In the genomic region with DNA sequence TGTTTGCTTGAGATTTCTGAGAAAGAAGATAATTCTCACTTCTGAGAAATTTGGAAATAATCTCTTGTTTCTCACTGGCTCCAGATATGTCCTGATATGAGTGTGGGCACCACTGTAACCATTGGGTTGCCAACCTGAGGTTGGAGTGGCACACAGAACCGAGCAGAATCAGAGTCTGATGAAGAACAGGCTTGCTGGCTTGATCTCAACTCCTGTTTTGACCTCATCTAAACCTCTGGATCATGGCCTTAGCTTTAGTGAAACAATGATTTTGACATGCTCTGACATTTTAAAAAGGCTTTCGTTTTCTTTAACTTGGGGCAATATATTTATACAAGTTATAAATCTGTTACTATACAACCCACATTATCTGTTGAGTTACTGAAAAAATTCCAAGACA, we compare ENCODE assay signal across 31 cellular contexts.
DNase-seq lines count a peak whose midpoint lies in the region; ATAC-seq and TF ChIP-seq lines count a peak whose summit lies in the region.
"Had no signal": no experiment of that assay in that cellular context is flagged by ENCODE, and none has a peak within 500 bp of the region (broad histone marks: within the 10 kb centered on the region; RNA-seq: fewer than 3 reads in every experiment).

No MANE protein-coding gene starts in this region.

- no peak overlapping the region for H3K14ac ChIP-seq in IMR-90 (replicated peaks; ENCODE audit: low read depth, low read length)

- ATAC-seq in IMR-90 (ENCODE audit: low read depth): no peak
- ATAC-seq: A549; CD8-positive, alpha-beta T cell had no signal

- TF ChIP-seq POLR2A in IMR-90 (IDR thresholded peaks at IDR 0.05; ENCODE audit: low read depth, low read length): no peak

- H4K20me1 ChIP-seq in IMR-90 (ENCODE audit: insufficient read depth, low read length): no peaks in the 10 kb centered on the region
- H4K20me1 ChIP-seq: BLaER1; BLaER1 treated with 17β-estradiol and CSF1 and Interleukin-3, amounts not matched to agents 10 nM and 100 nM had no signal

- in situ Hi-C loops in IMR-90 (cut with MboI; ENCODE audit: low sequenced_read_pairs): no loop called here

- H3K56ac ChIP-seq in IMR-90 (ENCODE audit: extremely low read depth, insufficient read depth, low read length): no peak overlapping the region

- H3K18ac ChIP-seq in IMR-90 (ENCODE audit: low read depth, low read length): no peak overlapping the region

- no peak overlapping the region for H3K4me2 ChIP-seq in IMR-90 (ENCODE audit: low read depth, low read length)
- H3K4me2 ChIP-seq: A549; BLaER1; BLaER1 treated with 17β-estradiol and CSF1 and Interleukin-3, amounts not matched to agents 10 nM and 100 nM had no signal

- no peak overlapping the region for H4K8ac ChIP-seq in IMR-90 (ENCODE audit: low read depth in 2 of 2, low read length in 2 of 2)

- H2AFZ ChIP-seq in IMR-90 (replicated peaks; ENCODE audit: low read length, poor library complexity): no peak overlapping the region

- H2BK5ac ChIP-seq in IMR-90 (ENCODE audit: low read depth, low read length, poor library complexity, severe bottlenecking): no peak overlapping the region

- H3K9ac ChIP-seq in IMR-90 (ENCODE audit: low read depth, low read length) (no peak overlapping the region), muscle layer of colon (ENCODE audit: low read length) (no peak overlapping the region), rectal smooth muscle tissue (ENCODE audit: low read length) (no peak overlapping the region)
- H3K9ac ChIP-seq: BLaER1; BLaER1 treated with 17β-estradiol and CSF1 and Interleukin-3, amounts not matched to agents 10 nM and 100 nM had no signal

- peak overlapping the region; percentile 29; the same call in 1 of the 2 replicates for H3K4ac ChIP-seq in IMR-90 (ENCODE audit: low read depth, low read length)

- no peaks in the 10 kb centered on the region for H3K9me1 ChIP-seq in IMR-90 (ENCODE audit: insufficient read depth, low read length)

- peaks cover 2% of the 10 kb centered on the region; the same call in 1 of the 2 replicates for H3K4me1 ChIP-seq in IMR-90 (ENCODE audit: control insufficient read depth, insufficient read depth, low read length)
- H3K4me1 ChIP-seq in muscle layer of colon (ENCODE audit: insufficient read depth, low read length): peaks cover 34% of the 10 kb centered on the region
- peaks cover 7% of the 10 kb centered on the region for H3K4me1 ChIP-seq in rectal smooth muscle tissue (ENCODE audit: control insufficient read depth, insufficient read depth, low read length)
- H3K4me1 ChIP-seq: BE2C; BLaER1; BLaER1 treated with 17β-estradiol and CSF1 and Interleukin-3, amounts not matched to agents 10 nM and 100 nM; Caco-2 had no signal

- no peak overlapping the region for H2BK20ac ChIP-seq in IMR-90 (ENCODE audit: low read depth, low read length)

- POLR2A ChIA-PET in IMR-90 (lab: Charles Lee; ENCODE audit: unreplicated experiment): no interaction called here

- H3K9me3 ChIP-seq in IMR-90 (ENCODE audit: control insufficient read depth, insufficient read depth, low read length) (no peaks in the 10 kb centered on the region), muscle layer of colon (ENCODE audit: low read length) (no peaks in the 10 kb centered on the region), MG63 (no peaks in the 10 kb centered on the region; the same call in 1 of the 2 replicates)
- H3K9me3 ChIP-seq: BE2C, BLaER1, Caco-2 had no signal

- no peak overlapping the region for H3K23ac ChIP-seq in IMR-90 (ENCODE audit: low read depth, low read length)

- no peak overlapping the region for H2AK9ac ChIP-seq in IMR-90 (replicated peaks; ENCODE audit: low read depth, low read length, poor library complexity)

- TF ChIP-seq CTCF in IMR-90 (conservative IDR thresholded peaks at IDR 0.05; ENCODE audit: low read depth, low read length): no peak

- H2BK15ac ChIP-seq in IMR-90 (ENCODE audit: low read depth, low read length): 0 out of 3 replicates have a peak overlapping the region, but pooled peaks have one; percentile 29

- no TSS peak for BruUV-seq in IMR-90 (replicated peaks; lab: Mats Ljungman, UMichigan)

- intact Hi-C loops in IMR-90 (cut with micrococcal nuclease): no loop called here

- no peaks in the 10 kb centered on the region for H3K79me1 ChIP-seq in IMR-90 (ENCODE audit: low read depth in 1 of 2, low read length in 2 of 2)

- H2BK120ac ChIP-seq in IMR-90 (ENCODE audit: low read depth, low read length): no peak overlapping the region

- CTCF ChIA-PET in IMR-90 (lab: Yijun Ruan, JAX): interaction anchor here (0.6 kb wide), 1 partner anchor 12 kb away, joined by 4 read pairs; no protein-coding TSS in a partner anchor

- no peak overlapping the region for H3K4me3 ChIP-seq in IMR-90 (ENCODE audit: insufficient read depth, low read depth, low read length)
- peak overlapping the region in 1 of 2 donors; percentile 18 for H3K4me3 ChIP-seq in muscle layer of colon (ENCODE audit: low read depth in 1 of 2, low read length in 2 of 2)
- H3K4me3 ChIP-seq in rectal smooth muscle tissue (ENCODE audit: low read length): no peak overlapping the region
- H3K4me3 ChIP-seq in MG63: no peak overlapping the region
- H3K4me3 ChIP-seq: A549; BLaER1; BLaER1 treated with 17β-estradiol and CSF1 and Interleukin-3, amounts not matched to agents 10 nM and 100 nM had no signal

- 67% methylated on average over 1 of the region's 2 CpGs; no CpG with 5 or more reads in 1 of the 2 experiments for WGBS in IMR-90 (ENCODE audit: extremely low coverage in 2 of 2, insufficient read length in 1 of 2), 2 experiments

- H4K91ac ChIP-seq in IMR-90 (ENCODE audit: insufficient read depth, low read depth, low read length): no peak overlapping the region

- H3K27ac ChIP-seq in IMR-90 (ENCODE audit: insufficient read depth, low read length): no peak overlapping the region
- H3K27ac ChIP-seq in muscle layer of colon (ENCODE audit: low read depth, low read length): peak overlapping the region; percentile 44
- H3K27ac ChIP-seq in rectal smooth muscle tissue (ENCODE audit: low read depth, low read length): peak overlapping the region; percentile 18
- H3K27ac ChIP-seq: 22Rv1; BLaER1; BLaER1 treated with 17β-estradiol and CSF1 and Interleukin-3, amounts not matched to agents 10 nM and 100 nM; C4-2B had no signal

- dilution Hi-C loops in IMR-90 (cut with HindIII; ENCODE audit: low sequenced_read_pairs, unreplicated experiment): no loop called here

- H3K36me3 ChIP-seq in IMR-90 (ENCODE audit: control insufficient read depth, insufficient read depth, low read length) (no peaks in the 10 kb centered on the region), muscle layer of colon (ENCODE audit: insufficient read depth, low read length) (no peaks in the 10 kb centered on the region), rectal smooth muscle tissue (ENCODE audit: control insufficient read depth, insufficient read depth, low read length) (no peaks in the 10 kb centered on the region), MG63 (no peaks in the 10 kb centered on the region)
- H3K36me3 ChIP-seq: BE2C; BLaER1; BLaER1 treated with 17β-estradiol and CSF1 and Interleukin-3, amounts not matched to agents 10 nM and 100 nM had no signal

- no peak overlapping the region for H4K5ac ChIP-seq in IMR-90 (ENCODE audit: low read depth, low read length)

- H3K27me3 ChIP-seq in IMR-90 (ENCODE audit: control insufficient read depth, insufficient read depth, low read length): no peaks in the 10 kb centered on the region
- no peaks in the 10 kb centered on the region for H3K27me3 ChIP-seq in muscle layer of colon (ENCODE audit: control insufficient read depth in 1 of 2, insufficient read depth in 2 of 2, low read length in 2 of 2)
- no peaks in the 10 kb centered on the region for H3K27me3 ChIP-seq in rectal smooth muscle tissue (ENCODE audit: control insufficient read depth, insufficient read depth, low read length)
- no peaks in the 10 kb centered on the region for H3K27me3 ChIP-seq in MG63
- H3K27me3 ChIP-seq: BE2C; BLaER1; BLaER1 treated with 17β-estradiol and CSF1 and Interleukin-3, amounts not matched to agents 10 nM and 100 nM had no signal

- TF ChIP-seq RAD21 in IMR-90 (IDR thresholded peaks at IDR 0.05; ENCODE audit: low read length): no peak

- no peak overlapping the region for H2AK5ac ChIP-seq in IMR-90 (ENCODE audit: low read depth, low read length)

- DNase-seq in IMR-90 (no peak), NCI-H1436 (lab: John Stamatoyannopoulos, UW) (no peak), MG63 (no peak), NCI-H1930 (lab: John Stamatoyannopoulos, UW) (no peak)
- DNase-seq: 8988T; ACHN; AML-193; BE2C; C1 segment of cervical spinal cord; Caco-2; Calu3; CD4-positive, alpha-beta memory T cell; CD4-positive, alpha-beta T cell; CD4-positive, CD25-positive, alpha-beta regulatory T cell; CD8-positive, alpha-beta memory T cell; CD8-positive, alpha-beta T cell; COR-L47; DMS 273 treated with DMSO at 0.1 percent for 48 hours; DMS153; DMS53; DMS79; DMS79 treated with DMSO at 0.1 percent for 48 hours; DND-41; EL had no signal

TF ChIP-seq in IMR-90, 13 proteins besides CTCF, POLR2A, EP300 and RAD21 (continues in another document):
- no peak for TF ChIP-seq MAZ (IDR thresholded peaks at IDR 0.05; ENCODE audit: borderline replicate concordance, low read depth, low read length)
- no peak for TF ChIP-seq BHLHE40 (IDR thresholded peaks at IDR 0.05; ENCODE audit: low read depth, low read length)
- no peak for TF ChIP-seq RCOR1 (IDR thresholded peaks at IDR 0.05; ENCODE audit: insufficient replicate concordance, low read length)
- no peak for TF ChIP-seq RFX5 (IDR thresholded peaks at IDR 0.05; ENCODE audit: low read depth, low read length)
- TF ChIP-seq, protein P1, sequence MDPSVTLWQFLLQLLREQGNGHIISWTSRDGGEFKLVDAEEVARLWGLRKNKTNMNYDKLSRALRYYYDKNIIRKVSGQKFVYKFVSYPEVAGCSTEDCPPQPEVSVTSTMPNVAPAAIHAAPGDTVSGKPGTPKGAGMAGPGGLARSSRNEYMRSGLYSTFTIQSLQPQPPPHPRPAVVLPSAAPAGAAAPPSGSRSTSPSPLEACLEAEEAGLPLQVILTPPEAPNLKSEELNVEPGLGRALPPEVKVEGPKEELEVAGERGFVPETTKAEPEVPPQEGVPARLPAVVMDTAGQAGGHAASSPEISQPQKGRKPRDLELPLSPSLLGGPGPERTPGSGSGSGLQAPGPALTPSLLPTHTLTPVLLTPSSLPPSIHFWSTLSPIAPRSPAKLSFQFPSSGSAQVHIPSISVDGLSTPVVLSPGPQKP (IDR thresholded peaks at IDR 0.05; ENCODE audit: borderline replicate concordance, low read depth, low read length): no peak
- TF ChIP-seq CHD1 (IDR thresholded peaks at IDR 0.05; ENCODE audit: low read depth, low read length): no peak
- no peak for TF ChIP-seq FOS (IDR thresholded peaks at IDR 0.05; ENCODE audit: low read depth, low read length)
- no peak for TF ChIP-seq NFE2L2 (IDR thresholded peaks at IDR 0.05; ENCODE audit: low read depth, low read length)
- no peak for TF ChIP-seq MXI1 (IDR thresholded peaks at IDR 0.05; ENCODE audit: borderline replicate concordance, low read depth, low read length)
- no peak for TF ChIP-seq MAFK (IDR thresholded peaks at IDR 0.05; ENCODE audit: low read depth, low read length)
